In the genomic region with DNA sequence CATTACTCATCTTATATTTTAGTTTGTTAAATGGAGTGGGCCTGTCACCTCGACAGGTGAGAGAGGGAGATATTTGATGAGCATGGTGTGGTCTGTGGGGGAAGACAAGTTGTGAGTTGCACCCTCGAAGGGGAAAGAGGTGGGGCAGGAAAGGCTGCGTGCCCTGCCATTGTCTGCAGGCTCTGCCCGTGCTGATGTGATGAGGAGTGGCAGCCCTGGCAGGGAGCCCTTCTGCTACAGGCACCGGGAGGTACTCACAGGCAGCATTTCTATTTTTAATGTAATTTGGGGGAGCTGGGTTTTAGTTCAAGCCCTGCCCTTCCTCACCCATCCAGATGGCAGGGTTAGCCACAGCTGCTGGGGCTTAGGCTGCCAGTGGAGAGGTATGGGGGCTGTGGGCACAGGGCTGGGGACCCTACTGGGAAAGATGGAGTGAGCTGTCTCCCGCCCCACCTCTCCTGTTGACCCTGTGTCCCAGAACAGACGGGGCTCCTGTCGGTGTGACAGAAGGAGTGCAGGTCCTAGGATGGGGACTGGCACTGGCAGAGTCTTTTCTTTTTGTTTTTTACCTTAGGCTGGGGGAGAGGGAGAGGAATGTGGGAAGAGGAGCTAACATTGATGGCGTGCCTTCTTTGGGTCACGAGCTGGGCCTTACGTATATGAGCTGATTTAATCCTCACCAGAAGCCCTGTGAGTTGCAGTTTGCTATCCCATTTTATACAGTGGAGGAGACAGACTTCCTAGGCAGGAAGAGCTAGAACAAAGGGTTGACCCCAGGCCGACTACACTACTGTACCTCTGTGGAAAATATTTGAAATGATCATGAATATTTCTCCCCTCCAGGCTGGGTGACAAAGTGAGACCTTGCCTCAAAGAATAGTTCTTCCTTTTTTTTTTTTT, we compare ENCODE assay signal across 17 cellular contexts. TPM values are rescaled to one million over a fixed set of nuclear protein-coding genes. Genes with fewer than 3 reads are reported as not detected.
A peak's percentile ranks its signal among the peaks of the same experiment; 100 is the strongest.
DNase-seq lines count a peak whose midpoint lies in the region; ATAC-seq and TF ChIP-seq lines count a peak whose summit lies in the region.
"Had no signal": no experiment of that assay in that cellular context is flagged by ENCODE, and none has a peak within 500 bp of the region (broad histone marks: within the 10 kb centered on the region; RNA-seq: fewer than 3 reads in every experiment).

No MANE protein-coding gene starts in this region.

- H3K9me3 ChIP-seq in sigmoid colon (no peaks in the 10 kb centered on the region), OCI-LY7 (ENCODE audit: low read length) (no peaks in the 10 kb centered on the region)
- H3K9me3 ChIP-seq: spleen, transverse colon had no signal

- DNase-seq in NCI-H2171 treated with DMSO at 0.1 percent for 48 hours (lab: John Stamatoyannopoulos, UW) (peak; percentile 69), NCI-H2171 (lab: John Stamatoyannopoulos, UW) (no peak), dermis blood vessel endothelial cell (peak; percentile 90), left ventricle myocardium superior (peak; percentile 65), sigmoid colon (peak; percentile 44), KG1 (lab: John Stamatoyannopoulos, UW) (no peak), OCI-LY7 (ENCODE audit: low spot score) (no peak)
- DNase-seq: activated CD4-positive, alpha-beta T cell treated with anti-CD3 and anti-CD28 coated beads, Interleukin-2, amount 50 U/mL, for 1 hour; activated T-cell treated with anti-CD3 and anti-CD28 coated beads, Interleukin-2, amount 50 U/mL, for 24 hours; GOT3; NCI-H2029 treated with DMSO at 0.1 percent for 48 hours; NCI-H82; transverse colon had no signal

- H4K20me1 ChIP-seq in OCI-LY7 (ENCODE audit: insufficient read depth, low read length), result no peaks in the 10 kb centered on the region

- H2AFZ ChIP-seq in OCI-LY7 (ENCODE audit: low read length), result no peak overlapping the region

- TF ChIP-seq POLR2A in sigmoid colon (IDR thresholded peaks at IDR 0.05), result no peak

- H3K27ac ChIP-seq in sigmoid colon (no peak overlapping the region), OCI-LY7 (ENCODE audit: low read depth, low read length, poor library complexity, severe bottlenecking) (no peak overlapping the region)
- H3K27ac ChIP-seq: 22Rv1, spleen, transverse colon had no signal

- BruUV-seq in OCI-LY7 (replicated peaks; lab: Mats Ljungman, UMichigan), result no TSS peak

- no peak for TF ChIP-seq EP300 in sigmoid colon (IDR thresholded peaks at IDR 0.05)

- no peaks in the 10 kb centered on the region for H3K27me3 ChIP-seq in sigmoid colon
- H3K27me3 ChIP-seq: spleen, transverse colon had no signal

- no peak overlapping the region for H3K4me3 ChIP-seq in sigmoid colon
- no peak overlapping the region for H3K4me3 ChIP-seq in OCI-LY7 (ENCODE audit: low read depth, low read length, poor library complexity, severe bottlenecking)
- H3K4me3 ChIP-seq: spleen, transverse colon had no signal

- no peaks in the 10 kb centered on the region for H3K9me2 ChIP-seq in OCI-LY7 (ENCODE audit: insufficient read depth, low read length)

- ATAC-seq in left ventricle myocardium superior (peak; percentile 67), HG03045 (IDR thresholded peaks at IDR 0.05; ENCODE audit: unreplicated experiment) (no peak)
- ATAC-seq: Panc1 had no signal

- CTCF ChIA-PET in OCI-LY7 (lab: Charles Lee; ENCODE audit: unreplicated experiment), result no interaction called here

- intact Hi-C loops in left ventricle myocardium superior (cut with micrococcal nuclease) (no loop called here), sigmoid colon (cut with DNase I) (no loop called here), OCI-LY7 (cut with micrococcal nuclease; ENCODE audit: unreplicated experiment) (no loop called here)

- no peaks in the 10 kb centered on the region for H3K4me1 ChIP-seq in sigmoid colon
- H3K4me1 ChIP-seq in OCI-LY7 (ENCODE audit: insufficient read depth, low read length, poor library complexity, severe bottlenecking), result no peaks in the 10 kb centered on the region
- H3K4me1 ChIP-seq: spleen, transverse colon had no signal

- TF ChIP-seq CTCF in sigmoid colon (IDR thresholded peaks at IDR 0.05), result no peak
- TF ChIP-seq CTCF in OCI-LY7 (conservative IDR thresholded peaks at IDR 0.05; ENCODE audit: low read length), result no peak

- 87 to 89% methylated on average over 12 of the region's 12 CpGs for WGBS in sigmoid colon, 2 donors

- POLR2A ChIA-PET in OCI-LY7 (lab: Charles Lee), result interaction anchor here (0.6 to 1.2 kb wide), 2 partner anchors 14 to 89 kb away, joined by 3 to 4 read pairs; no protein-coding TSS in a partner anchor

- H3K79me2 ChIP-seq in OCI-LY7 (ENCODE audit: insufficient read depth, low read depth, low read length), result no peaks in the 10 kb centered on the region

- H3K36me3 ChIP-seq in sigmoid colon, result peaks cover 0 to 80% (median 37%) of the 10 kb centered on the region in 4 donors
- H3K36me3 ChIP-seq in OCI-LY7 (ENCODE audit: insufficient read depth, low read length), result peaks cover 49% of the 10 kb centered on the region

- H3K4me2 ChIP-seq in OCI-LY7 (ENCODE audit: low read length), result no peak overlapping the region

RNA-seq across cellular contexts. Expression of a gene that starts 51.6 kb away (rescaled TPM):
- total RNA-seq in dermis blood vessel endothelial cell, result 24.0 and 28.0 TPM in 2 replicates
- 4.9 TPM for total RNA-seq in left ventricle myocardium superior
- 10 to 100 TPM; 12.5 to 40.4 (median 20.4) TPM for total RNA-seq in sigmoid colon
- polyA plus RNA-seq in sigmoid colon, result 10 to 100 TPM in 1 of 3 donors, 1 to 10 TPM in 2; 1.8 to 19.4 (median 4.9) TPM
- 25.3 and 34.6 TPM in 2 replicates for total RNA-seq in OCI-LY7 (2014; rRNA removed; shearing (Covaris generic))
- total RNA-seq in OCI-LY7 (2022), result 41.2 and 48.7 TPM in 2 replicates

Comparison
In these comparisons a context has a peak if more than half of its experiments do, and no peak if none do; other contexts are left out.
1. DNase-seq: peak in NCI-H2171 treated with DMSO at 0.1 percent for 48 hours (single experiment), dermis blood vessel endothelial cell (single experiment), left ventricle myocardium superior (single experiment) and sigmoid colon (single experiment); none in NCI-H2171 (single experiment), KG1 (single experiment) and OCI-LY7 (single experiment).